Comparison of ENCODE assay signal across 18 cellular contexts in genomic region chr7:22566592-22566991, GRCh38.
"Had no signal": no experiment of that assay in that cellular context is flagged by ENCODE, and none has a peak within 500 bp of the region (broad histone marks: within the 10 kb centered on the region; RNA-seq: fewer than 3 reads in every experiment).

No MANE protein-coding gene starts in this region.

- H3K27ac Mint-ChIP-seq: activated CD8-positive, alpha-beta T cell treated with anti-CD3 and anti-CD28 coated beads for 36 hours; activated naive CD4-positive, alpha-beta T cell treated with anti-CD3 and anti-CD28 coated beads, Interleukin-2, amount 50 U/mL, for 72 hours; neural progenitor cell had no signal

- H3K27ac ChIP-seq: body of pancreas, neural progenitor cell had no signal

- H3K27me3 ChIP-seq: body of pancreas, neural progenitor cell, pancreas had no signal

- H3K4me2 ChIP-seq: neural progenitor cell had no signal

- H3K9me3 ChIP-seq: body of pancreas, pancreas had no signal

- H3K27me3 Mint-ChIP-seq: activated B cell treated with CpG ODN at 0.5 μM for 24 hours had no signal

- ATAC-seq: activated CD8-positive, alpha-beta T cell treated with anti-CD3 and anti-CD28 coated beads for 36 hours; activated naive CD4-positive, alpha-beta T cell treated with anti-CD3 and anti-CD28 coated beads, Interleukin-2, amount 50 U/mL, for 72 hours; esophagus mucosa had no signal

- H3K9ac ChIP-seq: neural progenitor cell had no signal

- H3K36me3 ChIP-seq: neural progenitor cell, pancreas had no signal

- H3K36me3 Mint-ChIP-seq: activated naive CD4-positive, alpha-beta T cell treated with anti-CD3 and anti-CD28 coated beads, Interleukin-2, amount 50 U/mL, for 72 hours; neural progenitor cell had no signal

- DNase-seq: activated B cell treated with CpG ODN at 0.5 μM for 24 hours; activated CD4-positive, alpha-beta T cell treated with anti-CD3 and anti-CD28 coated beads for 48 hours; activated CD8-positive, alpha-beta memory T cell treated with anti-CD3 and anti-CD28 coated beads, Interleukin-2, amount 50 U/mL, for 4 hours; activated CD8-positive, alpha-beta T cell treated with anti-CD3 and anti-CD28 coated beads for 36 hours; activated gamma-delta T cell; activated T-cell treated with anti-CD3 and anti-CD28 coated beads, Interleukin-2, amount 50 U/mL, for 48 hours; caudate nucleus; hippocampal formation; kidney; midbrain; stimulated activated CD4-positive, alpha-beta T cell treated with anti-CD3 and anti-CD28 coated beads, Interleukin-1b, Interleukin-23, amount 100 ng/mL, for 48 hours had no signal

- H3K9me3 Mint-ChIP-seq: activated B cell treated with CpG ODN at 0.5 μM for 24 hours; activated CD8-positive, alpha-beta T cell treated with anti-CD3 and anti-CD28 coated beads for 36 hours; activated naive CD4-positive, alpha-beta T cell treated with anti-CD3 and anti-CD28 coated beads, Interleukin-2, amount 50 U/mL, for 72 hours; neural progenitor cell had no signal

- FAIRE-seq: colon, kidney, pancreas, urothelium cell line had no signal

- H3K4me3 Mint-ChIP-seq: activated CD8-positive, alpha-beta T cell treated with anti-CD3 and anti-CD28 coated beads for 36 hours; neural progenitor cell had no signal

- H3K4me3 ChIP-seq: body of pancreas, neural progenitor cell, pancreas had no signal

- H2AFZ ChIP-seq: neural progenitor cell had no signal
